17 cellular contexts compared by ENCODE assay signal in the genomic region with DNA sequence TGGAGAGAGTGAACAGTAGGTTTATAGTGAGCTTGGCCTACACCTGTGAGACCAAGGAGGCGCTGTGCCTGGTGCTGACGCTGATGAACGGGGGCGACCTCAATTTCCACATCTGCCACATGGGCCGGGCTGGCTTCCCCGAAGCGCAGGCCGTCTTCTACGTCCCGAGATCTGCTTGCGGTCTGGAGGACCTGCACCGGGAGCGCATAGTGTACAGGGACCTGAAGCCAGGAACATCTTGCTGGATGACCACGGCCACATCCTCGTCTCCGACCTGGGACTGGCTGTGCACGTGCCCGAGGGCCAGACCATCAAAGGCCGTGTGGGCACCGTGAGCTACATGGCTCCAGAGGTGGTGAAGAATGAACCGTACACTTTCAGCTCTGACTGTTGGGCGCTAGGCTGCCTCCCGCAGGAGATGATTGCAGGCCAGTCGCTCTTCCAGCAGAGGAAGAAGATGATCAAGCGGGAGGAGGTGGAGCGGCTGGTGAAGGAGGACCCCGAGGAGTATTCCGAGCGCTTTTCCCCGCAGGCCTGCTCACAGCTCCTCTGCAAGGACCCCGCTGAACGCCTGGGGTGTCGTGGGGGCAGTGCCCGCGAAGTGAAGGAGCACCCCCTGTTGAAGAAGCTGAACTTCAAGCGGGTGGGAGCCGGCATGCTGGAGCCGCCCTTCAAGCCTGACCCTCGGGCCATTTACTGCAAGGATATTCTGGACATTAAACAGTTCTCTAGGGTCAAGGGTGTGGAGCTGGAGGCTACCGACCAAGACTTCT.
DNase-seq lines count a peak whose midpoint lies in the region; ATAC-seq and TF ChIP-seq lines count a peak whose summit lies in the region.
"Had no signal": no experiment of that assay in that cellular context is flagged by ENCODE, and none has a peak within 500 bp of the region (broad histone marks: within the 10 kb centered on the region; RNA-seq: fewer than 3 reads in every experiment).

No MANE protein-coding gene starts in this region.

- H2BK120ac ChIP-seq in neuronal stem cell (ENCODE audit: low read depth, low read length) = no peak overlapping the region

- peak overlapping the region; percentile 13 for H2BK15ac ChIP-seq in neuronal stem cell (ENCODE audit: low read length)

- H3K4me1 ChIP-seq in GM23338 (ENCODE audit: insufficient read depth) = 0 out of 2 replicates have a peak, but pooled peaks cover 1% of the 10 kb centered on the region
- H3K4me1 ChIP-seq in neuronal stem cell (ENCODE audit: control insufficient read depth in 2 of 2, insufficient read depth in 1 of 2, low read depth in 1 of 2, low read length in 2 of 2) = peaks cover 0 to 2% of the 10 kb centered on the region in 2 donors
- H3K4me1 ChIP-seq: HAP-1 had no signal

- no CpG with 5 or more reads among the region's 40 CpGs for WGBS in neuronal stem cell (ENCODE audit: extremely low coverage in 2 of 2, insufficient read length in 2 of 2, insufficient replicate concordance in 1 of 2), 2 donors

- no peak overlapping the region for H3K4me3 Mint-ChIP-seq in GM23338
- H3K4me3 Mint-ChIP-seq in WTC11 = no peak overlapping the region
- H3K4me3 Mint-ChIP-seq in glutamatergic neuron (ENCODE audit: unreplicated experiment) = no peak overlapping the region
- H3K4me3 Mint-ChIP-seq: HFFc6 had no signal

- CTCF ChIA-PET in WTC11 (lab: Charles Lee) = interaction anchor here (1.2 to 2.5 kb wide), 5 partner anchors 8 to 157 kb away, joined by 3 to 13 read pairs (median 7); no protein-coding TSS in a partner anchor

- peak overlapping the region; percentile 12 for H3K9ac ChIP-seq in neuronal stem cell (ENCODE audit: low read depth, low read length, poor library complexity)

- H3K4me1 Mint-ChIP-seq in GM23338 (peaks cover 4% of the 10 kb centered on the region; the same call in 2 of the 3 replicates), WTC11 (peaks cover 17% of the 10 kb centered on the region), glutamatergic neuron (ENCODE audit: low read depth, unreplicated experiment) (peaks cover 15% of the 10 kb centered on the region)
- H3K4me1 Mint-ChIP-seq: CD4-positive, alpha-beta memory T cell had no signal

- no peaks in the 10 kb centered on the region for H3F3A ChIP-seq in GM23338 (replicated peaks; ENCODE audit: low read depth)

- no peak overlapping the region for H2BK12ac ChIP-seq in neuronal stem cell (ENCODE audit: low read length)

- peaks cover 5% of the 10 kb centered on the region for H3K9me2 ChIP-seq in GM23338 (ENCODE audit: insufficient read depth)

- H3K9me3 ChIP-seq in neuronal stem cell (replicated peaks in 1 of 2; ENCODE audit: control insufficient read depth in 2 of 2, insufficient read depth in 1 of 2, low read depth in 1 of 2, low read length in 2 of 2) = no peaks in the 10 kb centered on the region
- H3K9me3 ChIP-seq: HAP-1 had no signal

- no peak overlapping the region for H2BK5ac ChIP-seq in neuronal stem cell (ENCODE audit: low read length)

- H3K27me3 Mint-ChIP-seq in GM23338 (ENCODE audit: insufficient read depth, low read depth, poor library complexity) = no peaks in the 10 kb centered on the region
- H3K27me3 Mint-ChIP-seq in WTC11 (ENCODE audit: low read depth) = peaks cover 11% of the 10 kb centered on the region
- peaks cover 3% of the 10 kb centered on the region for H3K27me3 Mint-ChIP-seq in glutamatergic neuron (ENCODE audit: unreplicated experiment)
- H3K27me3 Mint-ChIP-seq: CD4-positive, alpha-beta memory T cell had no signal

- H2AFZ ChIP-seq in GM23338 = no peak overlapping the region
- no peak overlapping the region for H2AFZ ChIP-seq in neuronal stem cell (ENCODE audit: low read length)

- no peak overlapping the region for H2AK5ac ChIP-seq in neuronal stem cell (ENCODE audit: low read depth, low read length)

- ATAC-seq in GM23338 = peak; percentile 20
- peak; percentile 20 for ATAC-seq in WTC11
- no peak for ATAC-seq in HG03457 (IDR thresholded peaks at IDR 0.05; ENCODE audit: unreplicated experiment)
- ATAC-seq in GM21526 (IDR thresholded peaks at IDR 0.05; ENCODE audit: low FRiP score, unreplicated experiment) = no peak
- ATAC-seq in HG03159 (IDR thresholded peaks at IDR 0.05; ENCODE audit: unreplicated experiment) = no peak

- no peak overlapping the region for H3K4me2 ChIP-seq in GM23338
- H3K4me2 ChIP-seq in neuronal stem cell (ENCODE audit: insufficient read depth, low read length, poor library complexity, severe bottlenecking) = no peak overlapping the region

- H4K8ac ChIP-seq in neuronal stem cell (ENCODE audit: low read depth, low read length) = no peak overlapping the region

- H3K27ac ChIP-seq in GM23338 (ENCODE audit: low read depth) = no peak overlapping the region
- H3K27ac ChIP-seq in neuronal stem cell (replicated peaks; ENCODE audit: low read length) = no peak overlapping the region
- H3K27ac ChIP-seq: GM23248 had no signal

- no peak overlapping the region for H3K4ac ChIP-seq in neuronal stem cell (ENCODE audit: low read length)

- no peaks in the 10 kb centered on the region for H4K20me1 ChIP-seq in GM23338 (replicated peaks; ENCODE audit: insufficient read depth)

- no peaks in the 10 kb centered on the region for H3K79me2 ChIP-seq in GM23338 (replicated peaks; ENCODE audit: insufficient read depth)

- H3K9me3 Mint-ChIP-seq in GM23338 = no peaks in the 10 kb centered on the region
- peaks cover 13% of the 10 kb centered on the region for H3K9me3 Mint-ChIP-seq in WTC11
- H3K9me3 Mint-ChIP-seq in glutamatergic neuron (ENCODE audit: unreplicated experiment) = peaks cover 17% of the 10 kb centered on the region
- H3K9me3 Mint-ChIP-seq: CD4-positive, alpha-beta memory T cell; HFFc6 had no signal

- H3K36me3 Mint-ChIP-seq in GM23338 (ENCODE audit: low read depth) (peaks cover 6% of the 10 kb centered on the region; the same call in 1 of the 3 replicates), WTC11 (no peaks in the 10 kb centered on the region), glutamatergic neuron (ENCODE audit: unreplicated experiment) (peaks cover 7% of the 10 kb centered on the region)

- H3K79me1 ChIP-seq in neuronal stem cell (ENCODE audit: low read depth, low read length) = peaks cover 2% of the 10 kb centered on the region

- no peak overlapping the region for H4K91ac ChIP-seq in neuronal stem cell (ENCODE audit: low read depth, low read length, poor library complexity)

- POLR2A ChIA-PET in WTC11 (lab: Charles Lee) = no interaction called here

- H3K27ac Mint-ChIP-seq in GM23338 (no peak overlapping the region), WTC11 (no peak overlapping the region; the same call in 1 of the 2 replicates), glutamatergic neuron (ENCODE audit: unreplicated experiment) (peak overlapping the region; percentile 49)
- H3K27ac Mint-ChIP-seq: HFFc6 had no signal

- 0 out of 2 replicates have a peak, but pooled peaks cover 4% of the 10 kb centered on the region for H3K36me3 ChIP-seq in GM23338 (ENCODE audit: insufficient read depth)
- H3K36me3 ChIP-seq in neuronal stem cell (replicated peaks in 1 of 2; ENCODE audit: control insufficient read depth in 2 of 2, insufficient read depth in 2 of 2, low read length in 2 of 2) = no peaks in the 10 kb centered on the region
- H3K36me3 ChIP-seq: HAP-1 had no signal

- H3K4me3 ChIP-seq in GM23338 (no peak overlapping the region), neuronal stem cell (ENCODE audit: low read length in 2 of 2) (no peak overlapping the region)
- H3K4me3 ChIP-seq: HAP-1 had no signal

- H3K23ac ChIP-seq in neuronal stem cell (ENCODE audit: low read depth, low read length, poor library complexity) = peak overlapping the region; percentile 1

- H3K14ac ChIP-seq in neuronal stem cell (ENCODE audit: low read length) = no peak overlapping the region

- no peak for DNase-seq in GM23338 (ENCODE audit: low spot score)
- DNase-seq in WTC11 (ENCODE audit: low spot score) = no peak
- no peak for DNase-seq in glutamatergic neuron
- no peak for DNase-seq in neuronal stem cell (ENCODE audit: low spot score)
- DNase-seq: C1 segment of cervical spinal cord; Calu3; CD4-positive, alpha-beta memory T cell; COR-L47; DMS53; DMS79 treated with DMSO at 0.1 percent for 48 hours; GF-D8; HFFc6 had no signal

- peaks cover 2% of the 10 kb centered on the region; the same call in 1 of the 2 replicates for H3K27me3 ChIP-seq in GM23338 (ENCODE audit: insufficient read depth)
- no peaks in the 10 kb centered on the region for H3K27me3 ChIP-seq in neuronal stem cell (ENCODE audit: control insufficient read depth in 3 of 3, insufficient read depth in 3 of 3, low read depth in 1 of 3, low read length in 3 of 3)

- no peak overlapping the region for H3K18ac ChIP-seq in neuronal stem cell (ENCODE audit: low read length)

- TF ChIP-seq CTCF in GM23338 (conservative IDR thresholded peaks at IDR 0.05; ENCODE audit: low read depth in 2 of 2) = no peak
- no peak for TF ChIP-seq CTCF in WTC11 (IDR thresholded peaks at IDR 0.05)
- TF ChIP-seq CTCF in glutamatergic neuron (IDR thresholded peaks at IDR 0.05; ENCODE audit: partially characterized antibody, unreplicated experiment) = no peak

TF ChIP-seq in GM23338, 12 proteins besides CTCF, POLR2A, EP300 and RAD21 (continues in another document):
- TF ChIP-seq NANOG (IDR thresholded peaks at IDR 0.05; ENCODE audit: borderline replicate concordance) (no peak), ZNF114 (CRISPR knock-in tag; IDR thresholded peaks at IDR 0.05) (no peak)

TF ChIP-seq in WTC11, 78 proteins besides CTCF, POLR2A, EP300 and RAD21 (continues in another document):
- no peak for TF ChIP-seq RELA (CRISPR knock-in tag; IDR thresholded peaks at IDR 0.05; ENCODE audit: borderline replicate concordance)
- TF ChIP-seq FOXP1 (CRISPR knock-in tag; IDR thresholded peaks at IDR 0.05; ENCODE audit: borderline replicate concordance) = no peak
- TF ChIP-seq, protein P1, sequence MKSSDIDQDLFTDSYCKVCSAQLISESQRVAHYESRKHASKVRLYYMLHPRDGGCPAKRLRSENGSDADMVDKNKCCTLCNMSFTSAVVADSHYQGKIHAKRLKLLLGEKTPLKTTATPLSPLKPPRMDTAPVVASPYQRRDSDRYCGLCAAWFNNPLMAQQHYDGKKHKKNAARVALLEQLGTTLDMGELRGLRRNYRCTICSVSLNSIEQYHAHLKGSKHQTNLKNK (CRISPR knock-in tag; IDR thresholded peaks at IDR 0.05) = no peak
- TF ChIP-seq ELF4 (CRISPR knock-in tag; IDR thresholded peaks at IDR 0.05; ENCODE audit: low read depth) = no peak
- no peak for TF ChIP-seq IRF2 (CRISPR knock-in tag; IDR thresholded peaks at IDR 0.05; ENCODE audit: borderline replicate concordance, low read depth)
- TF ChIP-seq ZNF219 (CRISPR knock-in tag; IDR thresholded peaks at IDR 0.05; ENCODE audit: borderline replicate concordance) = no peak
- no peak for TF ChIP-seq CBFB (CRISPR knock-in tag; IDR thresholded peaks at IDR 0.05; ENCODE audit: low read depth)
- TF ChIP-seq EMX1 (CRISPR knock-in tag; IDR thresholded peaks at IDR 0.05) = no peak
- no peak for TF ChIP-seq ESRRA (CRISPR knock-in tag; IDR thresholded peaks at IDR 0.05; ENCODE audit: borderline replicate concordance)
- no peak for TF ChIP-seq MXD4 (CRISPR knock-in tag; IDR thresholded peaks at IDR 0.05; ENCODE audit: borderline replicate concordance)

Comparison
In these comparisons a context has a peak if more than half of its experiments do, and no peak if none do; other contexts are left out.
1. ATAC-seq: peak in GM23338 (single experiment) and WTC11 (single experiment); none in HG03457 (single experiment), GM21526 (single experiment) and HG03159 (single experiment).